ENCODE assay signal across 8 cellular contexts in genomic region chr16:85235988-85236831, GRCh38.
DNase-seq lines count a peak whose midpoint lies in the region; ATAC-seq and TF ChIP-seq lines count a peak whose summit lies in the region.

No MANE protein-coding gene starts in this region.

- peak; percentile 44 for ATAC-seq in HG02798 (IDR thresholded peaks at IDR 0.05; ENCODE audit: poor library complexity, unreplicated experiment)
- ATAC-seq in effector memory CD8-positive, alpha-beta T cell (replicated peaks), result no peak
- no peak for ATAC-seq in GM19397 (IDR thresholded peaks at IDR 0.05; ENCODE audit: unreplicated experiment)
- ATAC-seq in GM19023 (IDR thresholded peaks at IDR 0.05; ENCODE audit: unreplicated experiment), result no peak

- 27 to 33% methylated on average over 10 to 20 of the region's 20 CpGs for WGBS in endodermal cell (ENCODE audit: insufficient coverage in 1 of 2, insufficient read length in 1 of 2), 2 experiments

- CTCF ChIA-PET in activated CD4-positive, alpha-beta T cell treated with anti-CD3 and anti-CD28 coated beads, Interleukin-2, amount 10 ng/mL, durations not matched to agents 7 days and 5 days (lab: Charles Lee), result interaction anchor here (0.5 kb wide), 1 partner anchor 499 kb away, joined by 4 read pairs; no protein-coding TSS in a partner anchor

- H3K27me3 ChIP-seq in BE2C (no peaks in the 10 kb centered on the region), endodermal cell (ENCODE audit: control insufficient read depth, insufficient read depth, low read length, poor library complexity, severe bottlenecking) (no peaks in the 10 kb centered on the region)

- TF ChIP-seq CTCF in BE2C (IDR thresholded peaks at IDR 0.05; ENCODE audit: low read depth, low read length), result no peak
- TF ChIP-seq CTCF in endodermal cell (conservative IDR thresholded peaks at IDR 0.05), result no peak
- no peak for TF ChIP-seq CTCF in nephron (IDR thresholded peaks at IDR 0.05; ENCODE audit: unreplicated experiment in 3 of 3)

- H3K36me3 ChIP-seq in BE2C (no peaks in the 10 kb centered on the region), endodermal cell (ENCODE audit: control insufficient read depth, insufficient read depth, low read length) (no peaks in the 10 kb centered on the region)

- DNase-seq in BE2C, result no peak
- no peak for DNase-seq in endodermal cell
- DNase-seq in effector memory CD8-positive, alpha-beta T cell, result no peak
- DNase-seq in activated CD4-positive, alpha-beta T cell treated with anti-CD3 and anti-CD28 coated beads, Interleukin-2, amount 10 ng/mL, durations not matched to agents 7 days and 5 days, result no peak

- POLR2A ChIA-PET in activated CD4-positive, alpha-beta T cell treated with anti-CD3 and anti-CD28 coated beads, Interleukin-2, amount 10 ng/mL, durations not matched to agents 7 days and 5 days (lab: Charles Lee), result no interaction called here

- H3K4me1 ChIP-seq in BE2C (peaks cover 28% of the 10 kb centered on the region), endodermal cell (ENCODE audit: control insufficient read depth, insufficient read depth, low read length) (no peaks in the 10 kb centered on the region)

- no peak overlapping the region for H3K27ac ChIP-seq in endodermal cell (ENCODE audit: low read depth, low read length)

- no peaks in the 10 kb centered on the region for H3K27me3 Mint-ChIP-seq in endodermal cell (ENCODE audit: insufficient read depth)
- H3K27me3 Mint-ChIP-seq in nephron (ENCODE audit: low read depth), result peaks cover 3% of the 10 kb centered on the region
- peaks cover 38 to 81% of the 10 kb centered on the region in 2 donors for H3K27me3 Mint-ChIP-seq in effector memory CD8-positive, alpha-beta T cell
- peaks cover 12% of the 10 kb centered on the region for H3K27me3 Mint-ChIP-seq in activated CD4-positive, alpha-beta T cell treated with anti-CD3 and anti-CD28 coated beads, Interleukin-2, amount 10 ng/mL, durations not matched to agents 7 days and 5 days

- peak overlapping the region; percentile 7 for H3K27ac Mint-ChIP-seq in endodermal cell
- H3K27ac Mint-ChIP-seq in nephron, result peak overlapping the region; percentile 82 to 87 (median 84)
- no peak overlapping the region for H3K27ac Mint-ChIP-seq in effector memory CD8-positive, alpha-beta T cell
- no peak overlapping the region for H3K27ac Mint-ChIP-seq in activated CD4-positive, alpha-beta T cell treated with anti-CD3 and anti-CD28 coated beads, Interleukin-2, amount 10 ng/mL, durations not matched to agents 7 days and 5 days

- H3K4me3 ChIP-seq in BE2C (ENCODE audit: low read depth, low read length) (peak overlapping the region; percentile 23), endodermal cell (ENCODE audit: low read length) (peak overlapping the region; percentile 35)

- H3K4me3 Mint-ChIP-seq in endodermal cell (peak overlapping the region; percentile 34), nephron (peak overlapping the region; percentile 61 to 74 (median 73))
- peak overlapping the region in 1 of 2 donors; percentile 12 for H3K4me3 Mint-ChIP-seq in effector memory CD8-positive, alpha-beta T cell
- no peak overlapping the region for H3K4me3 Mint-ChIP-seq in activated CD4-positive, alpha-beta T cell treated with anti-CD3 and anti-CD28 coated beads, Interleukin-2, amount 10 ng/mL, durations not matched to agents 7 days and 5 days

- no peaks in the 10 kb centered on the region for H3K9me3 Mint-ChIP-seq in endodermal cell
- no peaks in the 10 kb centered on the region for H3K9me3 Mint-ChIP-seq in nephron
- no peaks in the 10 kb centered on the region for H3K9me3 Mint-ChIP-seq in effector memory CD8-positive, alpha-beta T cell
- no peaks in the 10 kb centered on the region for H3K9me3 Mint-ChIP-seq in activated CD4-positive, alpha-beta T cell treated with anti-CD3 and anti-CD28 coated beads, Interleukin-2, amount 10 ng/mL, durations not matched to agents 7 days and 5 days

- H3K36me3 Mint-ChIP-seq in endodermal cell (ENCODE audit: low read depth) (no peaks in the 10 kb centered on the region), nephron (ENCODE audit: low read depth) (no peaks in the 10 kb centered on the region)
- no peaks in the 10 kb centered on the region for H3K36me3 Mint-ChIP-seq in effector memory CD8-positive, alpha-beta T cell (ENCODE audit: insufficient read depth)
- no peaks in the 10 kb centered on the region for H3K36me3 Mint-ChIP-seq in activated CD4-positive, alpha-beta T cell treated with anti-CD3 and anti-CD28 coated beads, Interleukin-2, amount 10 ng/mL, durations not matched to agents 7 days and 5 days (ENCODE audit: low read depth)

- no peaks in the 10 kb centered on the region for H3K9me3 ChIP-seq in BE2C
- H3K9me3 ChIP-seq in endodermal cell (ENCODE audit: control insufficient read depth, low read length), result no peaks in the 10 kb centered on the region

- H3K4me1 Mint-ChIP-seq in endodermal cell (peaks cover 8% of the 10 kb centered on the region), nephron (peaks cover 58% of the 10 kb centered on the region)
- H3K4me1 Mint-ChIP-seq in effector memory CD8-positive, alpha-beta T cell (ENCODE audit: low read depth in 2 of 2), result peaks cover 0 to 4% of the 10 kb centered on the region in 2 donors
- H3K4me1 Mint-ChIP-seq in activated CD4-positive, alpha-beta T cell treated with anti-CD3 and anti-CD28 coated beads, Interleukin-2, amount 10 ng/mL, durations not matched to agents 7 days and 5 days, result no peaks in the 10 kb centered on the region

- no peak overlapping the region for H3K9ac ChIP-seq in endodermal cell (ENCODE audit: extremely low read depth, low read length, poor library complexity, severe bottlenecking)

Comparison
In these comparisons a context has a peak if more than half of its experiments do, and no peak if none do; other contexts are left out.
1. H3K27ac Mint-ChIP-seq: peak in endodermal cell (single experiment) and nephron (3 of 3); none in effector memory CD8-positive, alpha-beta T cell (0 of 2) and activated CD4-positive, alpha-beta T cell treated with anti-CD3 and anti-CD28 coated beads, Interleukin-2, amount 10 ng/mL, durations not matched to agents 7 days and 5 days (single experiment).